ENCODE assay signal across 29 cellular contexts in the genomic region with DNA sequence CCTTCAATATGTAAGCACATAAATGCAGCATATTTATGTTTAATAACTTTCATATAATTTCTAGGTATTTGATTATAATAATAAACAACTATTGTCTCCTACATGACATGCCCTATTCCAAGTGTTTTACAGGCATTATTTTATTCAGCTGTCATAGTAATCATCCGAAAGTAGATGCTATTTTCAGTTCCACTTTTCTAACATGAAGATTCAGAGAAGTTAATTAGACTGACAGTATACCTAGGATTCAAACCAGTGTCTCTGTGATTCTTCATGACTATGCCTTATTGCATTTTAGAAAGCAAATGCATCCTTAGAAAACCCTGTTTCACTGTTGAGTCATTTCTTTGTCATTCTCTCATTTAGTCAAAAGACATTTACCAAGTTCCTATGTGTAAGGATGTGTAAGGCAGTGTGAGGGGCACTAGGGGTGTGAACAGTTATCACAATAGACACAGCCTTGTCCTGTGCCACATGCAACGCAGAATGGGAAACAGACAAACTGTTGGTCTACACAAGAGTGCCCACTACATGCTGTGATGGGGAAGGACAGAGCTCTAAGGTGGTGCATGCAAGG.
DNase-seq lines count a peak whose midpoint lies in the region; ATAC-seq, FAIRE-seq and TF ChIP-seq lines count a peak whose summit lies in the region.
"Had no signal": no experiment of that assay in that cellular context is flagged by ENCODE, and none has a peak within 500 bp of the region (broad histone marks: within the 10 kb centered on the region; RNA-seq: fewer than 3 reads in every experiment).

No MANE protein-coding gene starts in this region.

- H3K36me3 Mint-ChIP-seq in activated naive CD4-positive, alpha-beta T cell treated with anti-CD3 and anti-CD28 coated beads, Interleukin-2, amount 50 U/mL, for 72 hours, result no peaks in the 10 kb centered on the region
- H3K36me3 Mint-ChIP-seq: activated naive CD8-positive, alpha-beta T cell; immature natural killer cell had no signal

- no peak overlapping the region for H3K4me3 ChIP-seq in bronchial epithelial cell (ENCODE audit: low read depth, low read length)
- H3K4me3 ChIP-seq: ascending aorta, esophagus squamous epithelium, gastroesophageal sphincter, K562, left lung, SK-N-MC, upper lobe of right lung had no signal

- no peaks in the 10 kb centered on the region for H3K36me3 ChIP-seq in bronchial epithelial cell (ENCODE audit: control insufficient read depth, insufficient read depth, low read length)
- H3K36me3 ChIP-seq: esophagus squamous epithelium, gastroesophageal sphincter, left lung, upper lobe of right lung had no signal

- DNase-seq in activated naive CD4-positive, alpha-beta T cell treated with anti-CD3 and anti-CD28 coated beads, Interleukin-2, amount 50 U/mL, for 72 hours (ENCODE audit: low spot score in 2 of 2), result no peak
- DNase-seq in activated naive CD4-positive, alpha-beta T cell treated with Interleukin-2 at 50 U/mL for 16 hours, result no peak
- DNase-seq in HT1080 (ENCODE audit: low read depth) (peak; percentile 40), bronchial epithelial cell (ENCODE audit: low read depth) (peak; percentile 30), cardiac septum (ENCODE audit: low spot score) (no peak), amygdala (lab: John Stamatoyannopoulos, UW) (no peak)
- DNase-seq: central memory CD4-positive, alpha-beta T cell; endodermal cell; esophagus squamous epithelium; hippocampal formation; immature natural killer cell; left lung; mesenchymal stem cell; NCI-H1417; NCI-H2081 treated with DMSO at 0.1 percent for 48 hours; NCI-H226; NCI-H69; posterior cingulate gyrus; right cardiac atrium; stimulated activated CD4-positive, alpha-beta T cell treated with anti-CD3 and anti-CD28 coated beads, Interleukin-2, amount 100 ng/mL, for 48 hours; upper lobe of right lung had no signal

- no peaks in the 10 kb centered on the region for H3K9me3 Mint-ChIP-seq in activated naive CD4-positive, alpha-beta T cell treated with anti-CD3 and anti-CD28 coated beads, Interleukin-2, amount 50 U/mL, for 72 hours
- H3K9me3 Mint-ChIP-seq: immature natural killer cell had no signal

- no peaks in the 10 kb centered on the region for H3K27me3 ChIP-seq in bronchial epithelial cell (ENCODE audit: control insufficient read depth, insufficient read depth, low read length)
- H3K27me3 ChIP-seq: ascending aorta, gastroesophageal sphincter, left lung, upper lobe of right lung had no signal

- peak; percentile 44 to 91 for ATAC-seq in activated naive CD4-positive, alpha-beta T cell treated with anti-CD3 and anti-CD28 coated beads, Interleukin-2, amount 50 U/mL, for 72 hours
- no peak for ATAC-seq in HG03139 (IDR thresholded peaks at IDR 0.05; ENCODE audit: unreplicated experiment)
- ATAC-seq: gastroesophageal sphincter, K562, left lung, right cardiac atrium, upper lobe of right lung had no signal

- H3K27ac Mint-ChIP-seq in activated naive CD4-positive, alpha-beta T cell treated with anti-CD3 and anti-CD28 coated beads, Interleukin-2, amount 50 U/mL, for 72 hours, result no peak overlapping the region
- H3K27ac Mint-ChIP-seq: activated naive CD8-positive, alpha-beta T cell; endodermal cell; immature natural killer cell had no signal

- TF ChIP-seq CTCF in bronchial epithelial cell (IDR thresholded peaks at IDR 0.05; ENCODE audit: insufficient read depth, low read length, severe bottlenecking), result no peak

- FAIRE-seq in bronchial epithelial cell (lab: Jason Lieb, UNC), result no peak
- FAIRE-seq: GM12892, K562, TTC549 had no signal

- intact Hi-C loops in cardiac septum (cut with DNase I), result loop anchor here (2.0 to 10.0 kb wide), 2 partner anchors 129 to 295 kb away; no protein-coding TSS in a partner anchor

Comparison
In these comparisons a context has a peak if more than half of its experiments do, and no peak if none do; other contexts are left out.
1. DNase-seq: peak in HT1080 (single experiment) and bronchial epithelial cell (single experiment); none in activated naive CD4-positive, alpha-beta T cell treated with anti-CD3 and anti-CD28 coated beads, Interleukin-2, amount 50 U/mL, for 72 hours (0 of 2), activated naive CD4-positive, alpha-beta T cell treated with Interleukin-2 at 50 U/mL for 16 hours (single experiment), cardiac septum (single experiment) and amygdala (0 of 56).